ENCODE assay signal across 11 cellular contexts in genomic region chr17:80877829-80878303, GRCh38.
DNase-seq lines count a peak whose midpoint lies in the region; ATAC-seq, FAIRE-seq and TF ChIP-seq lines count a peak whose summit lies in the region.
"Had no signal": no experiment of that assay in that cellular context is flagged by ENCODE, and none has a peak within 500 bp of the region (broad histone marks: within the 10 kb centered on the region; RNA-seq: fewer than 3 reads in every experiment).

No MANE protein-coding gene starts in this region.

- peaks cover 40% of the 10 kb centered on the region for H3K4me1 Mint-ChIP-seq in activated naive CD8-positive, alpha-beta T cell (ENCODE audit: low read depth)
- H3K4me1 Mint-ChIP-seq in neural crest cell, result peaks cover 31% of the 10 kb centered on the region

- DNase-seq in neural crest cell (ENCODE audit: low read depth, low spot score) (no peak), NCI-H345 treated with DMSO at 0.1 percent for 48 hours (lab: John Stamatoyannopoulos, UW; ENCODE audit: unreplicated experiment) (no peak), D721Med (ENCODE audit: insufficient read length, low spot score) (no peak)
- DNase-seq: DMS 273 treated with DMSO at 0.1 percent for 48 hours, foreskin melanocyte, occipital lobe had no signal

- peak overlapping the region; percentile 77 for H3K4me3 Mint-ChIP-seq in activated naive CD8-positive, alpha-beta T cell
- H3K4me3 Mint-ChIP-seq in neural crest cell, result no peak overlapping the region

- FAIRE-seq in D721Med (lab: Jason Lieb, UNC), result no peak
- FAIRE-seq: keratinocyte had no signal

- no peaks in the 10 kb centered on the region for H3K27me3 Mint-ChIP-seq in activated naive CD8-positive, alpha-beta T cell
- no peaks in the 10 kb centered on the region for H3K27me3 Mint-ChIP-seq in neural crest cell (ENCODE audit: low read depth)

- H3K27ac Mint-ChIP-seq in activated naive CD8-positive, alpha-beta T cell, result peak overlapping the region; percentile 98
- peak overlapping the region; percentile 90 for H3K27ac Mint-ChIP-seq in neural crest cell (ENCODE audit: unreplicated experiment)

- H3K36me3 Mint-ChIP-seq in activated naive CD8-positive, alpha-beta T cell, result peaks cover 16% of the 10 kb centered on the region
- H3K36me3 Mint-ChIP-seq in neural crest cell (ENCODE audit: low read depth), result peaks cover 7% of the 10 kb centered on the region

- TF ChIP-seq CTCF in neural crest cell (conservative IDR thresholded peaks at IDR 0.05) (no peak), D721Med (IDR thresholded peaks at IDR 0.05; ENCODE audit: insufficient read depth, missing control alignments) (no peak)

- ATAC-seq in GM18519 (IDR thresholded peaks at IDR 0.05; ENCODE audit: low FRiP score, unreplicated experiment) (peak; percentile 9), HG02759 (IDR thresholded peaks at IDR 0.05; ENCODE audit: unreplicated experiment) (peak; percentile 6), HG02970 (IDR thresholded peaks at IDR 0.05; ENCODE audit: low FRiP score, unreplicated experiment) (no peak)

- no peaks in the 10 kb centered on the region for H3K9me3 Mint-ChIP-seq in activated naive CD8-positive, alpha-beta T cell (ENCODE audit: low read depth)
- H3K9me3 Mint-ChIP-seq in neural crest cell, result no peaks in the 10 kb centered on the region
